20 cellular contexts compared by ENCODE assay signal in genomic region chr2:22692751-22693150, GRCh38.
DNase-seq lines count a peak whose midpoint lies in the region; ATAC-seq and TF ChIP-seq lines count a peak whose summit lies in the region.
"Had no signal": no experiment of that assay in that cellular context is flagged by ENCODE, and none has a peak within 500 bp of the region (broad histone marks: within the 10 kb centered on the region; RNA-seq: fewer than 3 reads in every experiment).

No MANE protein-coding gene starts in this region.

- H3K4me2 ChIP-seq in neural cell (ENCODE audit: low read length) (no peak overlapping the region), smooth muscle cell (no peak overlapping the region)

- no peak overlapping the region for H2AFZ ChIP-seq in neural cell (ENCODE audit: low read depth, low read length)
- H2AFZ ChIP-seq in smooth muscle cell (ENCODE audit: low read depth): no peak overlapping the region
- H2AFZ ChIP-seq: GM23248 had no signal

- H4K20me1 ChIP-seq in neural cell (ENCODE audit: insufficient read depth) (no peaks in the 10 kb centered on the region), smooth muscle cell (ENCODE audit: low read depth) (no peaks in the 10 kb centered on the region)

- no peaks in the 10 kb centered on the region for H3K27me3 Mint-ChIP-seq in CD14-positive monocyte (ENCODE audit: low read depth in 3 of 3)
- H3K27me3 Mint-ChIP-seq: CD4-positive, alpha-beta T cell; IgD-negative memory B cell had no signal

- WGBS in ectodermal cell, 2 experiments: 92 to 97% methylated on average over 2 of the region's 2 CpGs
- 97% methylated on average over 2 of the region's 2 CpGs for WGBS in smooth muscle cell (ENCODE audit: low lambda C conversion rate)

- no peak overlapping the region for H3K27ac Mint-ChIP-seq in CD14-positive monocyte
- H3K27ac Mint-ChIP-seq: CD4-positive, alpha-beta T cell; IgD-negative memory B cell had no signal

- no peak for TF ChIP-seq CTCF in neural cell (IDR thresholded peaks at IDR 0.05; ENCODE audit: poor library complexity, severe bottlenecking)
- no peak for TF ChIP-seq CTCF in smooth muscle cell (IDR thresholded peaks at IDR 0.05; ENCODE audit: borderline replicate concordance, insufficient read depth, poor library complexity, severe bottlenecking)
- TF ChIP-seq CTCF in CD14-positive monocyte (IDR thresholded peaks at IDR 0.05): no peak

- intact Hi-C loops in CD14-positive monocyte (cut with micrococcal nuclease): no loop called here

- DNase-seq in NCI-H345 (lab: John Stamatoyannopoulos, UW): peak; percentile 31
- DNase-seq in NCI-H345 treated with DMSO at 0.1 percent for 48 hours (lab: John Stamatoyannopoulos, UW; ENCODE audit: unreplicated experiment): no peak
- peak; percentile 26 for DNase-seq in retina
- no peak for DNase-seq in smooth muscle cell (lab: John Stamatoyannopoulos, UW; ENCODE audit: unreplicated experiment)
- DNase-seq in CD14-positive monocyte (ENCODE audit: low spot score): no peak
- DNase-seq: ACHN; BE2C; C1 segment of cervical spinal cord; Caco-2; CD4-positive, alpha-beta T cell; DMS153; DND-41; EL; GM23248 had no signal

- H3K4me3 ChIP-seq in ectodermal cell (ENCODE audit: insufficient read depth, low read depth, low read length) (peak overlapping the region; percentile 32), neural cell (ENCODE audit: low read length) (peak overlapping the region; percentile 0), smooth muscle cell (no peak overlapping the region)
- H3K4me3 ChIP-seq: GM23248, HAP-1 had no signal

- H3K4me3 Mint-ChIP-seq in CD14-positive monocyte: no peak overlapping the region
- H3K4me3 Mint-ChIP-seq: CD4-positive, alpha-beta T cell; IgD-negative memory B cell had no signal

- peaks cover 59% of the 10 kb centered on the region for H3K79me2 ChIP-seq in neural cell (replicated peaks; ENCODE audit: insufficient read depth, low read length)
- no peaks in the 10 kb centered on the region for H3K79me2 ChIP-seq in smooth muscle cell (ENCODE audit: low read depth)

- TF ChIP-seq EP300 in neural cell (conservative IDR thresholded peaks at IDR 0.05; ENCODE audit: poor library complexity, severe bottlenecking): no peak

- H3K27ac ChIP-seq in ectodermal cell (ENCODE audit: insufficient read depth, low read depth, low read length, poor library complexity, severe bottlenecking) (no peak overlapping the region), neural cell (ENCODE audit: low read length) (peak overlapping the region; percentile 38), smooth muscle cell (ENCODE audit: low read depth) (no peak overlapping the region)
- H3K27ac ChIP-seq: GM23248 had no signal

- H3F3A ChIP-seq in neural cell (ENCODE audit: insufficient read depth, low read length, poor library complexity, severe bottlenecking): no peaks in the 10 kb centered on the region
- no peaks in the 10 kb centered on the region for H3F3A ChIP-seq in smooth muscle cell (ENCODE audit: low read depth)

- H3K4me1 ChIP-seq in ectodermal cell (ENCODE audit: control insufficient read depth, insufficient read depth, low read length) (peaks cover 18% of the 10 kb centered on the region), smooth muscle cell (ENCODE audit: low read depth) (peaks cover 22% of the 10 kb centered on the region)
- H3K4me1 ChIP-seq: BE2C, Caco-2 had no signal

- no peaks in the 10 kb centered on the region for H3K36me3 Mint-ChIP-seq in CD14-positive monocyte

- TF ChIP-seq RAD21 in neural cell (conservative IDR thresholded peaks at IDR 0.05): no peak

- H3K9ac ChIP-seq in neural cell (ENCODE audit: low read length) (no peak overlapping the region), smooth muscle cell (ENCODE audit: low read depth) (no peak overlapping the region)
- H3K9ac ChIP-seq: GM23248 had no signal

- H3K27me3 ChIP-seq in ectodermal cell (ENCODE audit: control insufficient read depth, insufficient read depth, low read length, poor library complexity, severe bottlenecking): no peaks in the 10 kb centered on the region
- no peaks in the 10 kb centered on the region for H3K27me3 ChIP-seq in neural cell (ENCODE audit: insufficient read depth, low read depth, low read length)
- H3K27me3 ChIP-seq in smooth muscle cell (ENCODE audit: low read depth): no peaks in the 10 kb centered on the region
- H3K27me3 ChIP-seq: BE2C had no signal

- ATAC-seq in GM19328 (IDR thresholded peaks at IDR 0.05; ENCODE audit: unreplicated experiment): no peak
- ATAC-seq: HepG2 had no signal

- H3K9me3 ChIP-seq in ectodermal cell (ENCODE audit: control insufficient read depth, low read length) (no peaks in the 10 kb centered on the region), neural cell (ENCODE audit: low read length) (no peaks in the 10 kb centered on the region), smooth muscle cell (replicated peaks; ENCODE audit: low read depth) (no peaks in the 10 kb centered on the region)
- H3K9me3 ChIP-seq: BE2C, Caco-2, HAP-1 had no signal

- no peaks in the 10 kb centered on the region for H3K36me3 ChIP-seq in ectodermal cell (ENCODE audit: control insufficient read depth, insufficient read depth, low read length)
- H3K36me3 ChIP-seq in neural cell (ENCODE audit: insufficient read depth, low read length): no peaks in the 10 kb centered on the region
- H3K36me3 ChIP-seq in smooth muscle cell (ENCODE audit: low read depth): no peaks in the 10 kb centered on the region
- H3K36me3 ChIP-seq: BE2C, HAP-1 had no signal

- peaks cover 0 to 3% (median 2%) of the 10 kb centered on the region in 7 donors for H3K9me3 Mint-ChIP-seq in CD14-positive monocyte

- no peaks in the 10 kb centered on the region for H3K4me1 Mint-ChIP-seq in CD14-positive monocyte
- H3K4me1 Mint-ChIP-seq: IgD-negative memory B cell had no signal

- H3K9me2 ChIP-seq in neural cell (ENCODE audit: insufficient read depth, low read length): no peaks in the 10 kb centered on the region

TF ChIP-seq in neural cell, 6 proteins besides CTCF, POLR2A, EP300 and RAD21:
- TF ChIP-seq TAF1 (IDR thresholded peaks at IDR 0.05; ENCODE audit: low read depth) (no peak), MXI1 (conservative IDR thresholded peaks at IDR 0.05; ENCODE audit: poor library complexity, severe bottlenecking) (no peak), EZH2 (IDR thresholded peaks at IDR 0.05; ENCODE audit: borderline replicate concordance, insufficient read depth, low read length, poor library complexity, severe bottlenecking) (no peak), SMC3 (conservative IDR thresholded peaks at IDR 0.05; ENCODE audit: poor library complexity) (no peak), POLR2AphosphoS5 (IDR thresholded peaks at IDR 0.05) (no peak)
- TF ChIP-seq, protein P1, sequence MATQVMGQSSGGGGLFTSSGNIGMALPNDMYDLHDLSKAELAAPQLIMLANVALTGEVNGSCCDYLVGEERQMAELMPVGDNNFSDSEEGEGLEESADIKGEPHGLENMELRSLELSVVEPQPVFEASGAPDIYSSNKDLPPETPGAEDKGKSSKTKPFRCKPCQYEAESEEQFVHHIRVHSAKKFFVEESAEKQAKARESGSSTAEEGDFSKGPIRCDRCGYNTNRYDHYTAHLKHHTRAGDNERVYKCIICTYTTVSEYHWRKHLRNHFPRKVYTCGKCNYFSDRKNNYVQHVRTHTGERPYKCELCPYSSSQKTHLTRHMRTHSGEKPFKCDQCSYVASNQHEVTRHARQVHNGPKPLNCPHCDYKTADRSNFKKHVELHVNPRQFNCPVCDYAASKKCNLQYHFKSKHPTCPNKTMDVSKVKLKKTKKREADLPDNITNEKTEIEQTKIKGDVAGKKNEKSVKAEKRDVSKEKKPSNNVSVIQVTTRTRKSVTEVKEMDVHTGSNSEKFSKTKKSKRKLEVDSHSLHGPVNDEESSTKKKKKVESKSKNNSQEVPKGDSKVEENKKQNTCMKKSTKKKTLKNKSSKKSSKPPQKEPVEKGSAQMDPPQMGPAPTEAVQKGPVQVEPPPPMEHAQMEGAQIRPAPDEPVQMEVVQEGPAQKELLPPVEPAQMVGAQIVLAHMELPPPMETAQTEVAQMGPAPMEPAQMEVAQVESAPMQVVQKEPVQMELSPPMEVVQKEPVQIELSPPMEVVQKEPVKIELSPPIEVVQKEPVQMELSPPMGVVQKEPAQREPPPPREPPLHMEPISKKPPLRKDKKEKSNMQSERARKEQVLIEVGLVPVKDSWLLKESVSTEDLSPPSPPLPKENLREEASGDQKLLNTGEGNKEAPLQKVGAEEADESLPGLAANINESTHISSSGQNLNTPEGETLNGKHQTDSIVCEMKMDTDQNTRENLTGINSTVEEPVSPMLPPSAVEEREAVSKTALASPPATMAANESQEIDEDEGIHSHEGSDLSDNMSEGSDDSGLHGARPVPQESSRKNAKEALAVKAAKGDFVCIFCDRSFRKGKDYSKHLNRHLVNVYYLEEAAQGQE (IDR thresholded peaks at IDR 0.05; ENCODE audit: borderline replicate concordance): no peak

Comparison
In these comparisons a context has a peak if more than half of its experiments do, and no peak if none do; other contexts are left out.
1. DNase-seq: peak in NCI-H345 (single experiment) and retina (single experiment); none in NCI-H345 treated with DMSO at 0.1 percent for 48 hours (single experiment), smooth muscle cell (single experiment) and CD14-positive monocyte (single experiment).